25 cellular contexts compared by ENCODE assay signal in the genomic region with DNA sequence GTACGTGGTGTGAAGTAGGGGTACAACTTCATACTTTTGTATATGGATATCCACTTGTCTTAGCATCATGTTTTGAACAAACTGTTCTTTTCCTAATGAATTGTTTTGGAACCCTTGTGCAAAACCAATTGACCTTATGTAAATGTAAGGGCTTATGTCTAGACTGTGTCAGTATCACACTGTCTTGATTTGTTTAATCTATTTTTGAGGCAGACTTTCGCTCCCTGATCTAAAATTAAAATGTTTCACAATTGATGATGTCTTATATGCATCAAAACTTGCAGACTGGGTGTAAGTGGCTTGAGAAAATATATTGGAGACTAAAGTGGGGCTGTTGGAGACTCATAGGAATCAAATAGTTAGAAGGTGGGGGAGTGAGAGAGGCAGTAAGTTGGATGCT. TPM values are rescaled to one million over a fixed set of nuclear protein-coding genes. Genes with fewer than 3 reads are reported as not detected.
"Had no signal": no experiment of that assay in that cellular context is flagged by ENCODE, and none has a peak within 500 bp of the region (broad histone marks: within the 10 kb centered on the region; RNA-seq: fewer than 3 reads in every experiment).

No MANE protein-coding gene starts in this region.

- H3K4me3 Mint-ChIP-seq: activated CD4-positive, alpha-beta memory T cell treated with anti-CD3 and anti-CD28 coated beads for 36 hours; activated CD4-positive, alpha-beta T cell treated with anti-CD3 and anti-CD28 coated beads, Interleukin-2, amount 10 ng/mL, durations not matched to agents 24 days and 14 days; activated naive CD4-positive, alpha-beta T cell treated with anti-CD3 and anti-CD28 coated beads for 36 hours; activated naive CD8-positive, alpha-beta T cell; activated T-helper 17 cell treated with anti-CD3 and anti-CD28 coated beads, Interleukin-2, amount 50 U/mL, for 72 hours; T-helper 17 cell; WTC11 had no signal

- H3K4me1 ChIP-seq: colonic mucosa had no signal

- H3K27me3 ChIP-seq: colonic mucosa had no signal

- H3K36me3 ChIP-seq: colonic mucosa had no signal

- H3K4me3 ChIP-seq: colonic mucosa had no signal

- H3K36me3 Mint-ChIP-seq: activated CD4-positive, alpha-beta memory T cell treated with anti-CD3 and anti-CD28 coated beads for 36 hours; activated naive CD8-positive, alpha-beta T cell had no signal

- ATAC-seq: T-helper 17 cell, WTC11 had no signal

- H3K27ac ChIP-seq: colonic mucosa had no signal

- DNase-seq: activated CD4-positive, alpha-beta memory T cell treated with anti-CD3 and anti-CD28 coated beads for 36 hours; activated CD4-positive, alpha-beta T cell treated with anti-CD3 and anti-CD28 coated beads for 1 hour; activated CD4-positive, alpha-beta T cell treated with anti-CD3 and anti-CD28 coated beads, Interleukin-2, amount 10 ng/mL, durations not matched to agents 24 days and 14 days; activated gamma-delta T cell; activated naive CD4-positive, alpha-beta T cell treated with anti-CD3 and anti-CD28 coated beads for 36 hours; activated T-cell treated with anti-CD3 and anti-CD28 coated beads for 4 hours; activated T-cell treated with anti-CD3 and anti-CD28 coated beads, Interleukin-2, amount 50 U/mL, for 48 hours; amygdala; caudate nucleus; colonic mucosa; NCI-H1048; NCI-H146; NCI-H187 treated with DMSO at 0.1 percent for 48 hours; NCI-H2171; NCI-H2227 treated with DMSO at 0.1 percent for 48 hours; NCI-H446 treated with DMSO at 0.1 percent for 48 hours; NCI-H524 treated with DMSO at 0.1 percent for 48 hours; NCI-H774; SIG-M5; T-helper 17 cell; T-helper 9 cell had no signal

- H3K9me3 Mint-ChIP-seq: activated CD4-positive, alpha-beta memory T cell treated with anti-CD3 and anti-CD28 coated beads for 36 hours; activated naive CD4-positive, alpha-beta T cell treated with anti-CD3 and anti-CD28 coated beads for 36 hours; activated T-helper 17 cell treated with anti-CD3 and anti-CD28 coated beads, Interleukin-2, amount 50 U/mL, for 72 hours had no signal

- H3K4me1 Mint-ChIP-seq: WTC11 had no signal

- H3K27ac Mint-ChIP-seq: activated CD4-positive, alpha-beta memory T cell treated with anti-CD3 and anti-CD28 coated beads for 36 hours; activated CD4-positive, alpha-beta T cell treated with anti-CD3 and anti-CD28 coated beads, Interleukin-2, amount 10 ng/mL, durations not matched to agents 24 days and 14 days; activated naive CD4-positive, alpha-beta T cell treated with anti-CD3 and anti-CD28 coated beads for 36 hours; activated naive CD8-positive, alpha-beta T cell; activated T-helper 17 cell treated with anti-CD3 and anti-CD28 coated beads, Interleukin-2, amount 50 U/mL, for 72 hours; T-helper 17 cell; WTC11 had no signal

- H3K9me3 ChIP-seq: colonic mucosa had no signal

RNA-seq across cellular contexts. Expression of a gene that starts 25.2 kb away (rescaled TPM):
- total RNA-seq: activated CD4-positive, alpha-beta memory T cell treated with anti-CD3 and anti-CD28 coated beads for 36 hours; activated CD4-positive, alpha-beta T cell treated with anti-CD3 and anti-CD28 coated beads, Interleukin-2, amount 10 ng/mL, durations not matched to agents 24 days and 14 days; activated CD8-positive, alpha-beta memory T cell treated with anti-CD3 and anti-CD28 coated beads for 36 hours; activated naive CD4-positive, alpha-beta T cell treated with anti-CD3 and anti-CD28 coated beads for 36 hours had no signal
